In genomic region chr6:3977875-3978711, GRCh38 we compare ENCODE assay signal across 9 cellular contexts.
DNase-seq lines count a peak whose midpoint lies in the region; ATAC-seq and TF ChIP-seq lines count a peak whose summit lies in the region.
"Had no signal": no experiment of that assay in that cellular context is flagged by ENCODE, and none has a peak within 500 bp of the region (broad histone marks: within the 10 kb centered on the region; RNA-seq: fewer than 3 reads in every experiment).

No MANE protein-coding gene starts in this region.

- TF ChIP-seq CTCF in Caco-2 (IDR thresholded peaks at IDR 0.05; ENCODE audit: insufficient read depth in 1 of 2, low read depth in 1 of 2, low read length in 1 of 2, severe bottlenecking in 1 of 2, unreplicated experiment in 1 of 2) (peak; percentile 51 to 68), sigmoid colon (IDR thresholded peaks at IDR 0.05) (peak; percentile 17 to 49 (median 32))

- H3K4me1 ChIP-seq in Caco-2 (no peaks in the 10 kb centered on the region), SJSA1 (replicated peaks) (peaks cover 8% of the 10 kb centered on the region), sigmoid colon (peaks cover 0 to 6% (median 0%) of the 10 kb centered on the region in 4 donors)

- H3K9me3 ChIP-seq in Caco-2 = no peaks in the 10 kb centered on the region
- no peaks in the 10 kb centered on the region for H3K9me3 ChIP-seq in SJSA1 (replicated peaks)
- no peaks in the 10 kb centered on the region for H3K9me3 ChIP-seq in sigmoid colon

- WGBS in sigmoid colon, 2 donors = 48 to 58% methylated on average over 16 of the region's 16 CpGs

- CTCF ChIA-PET in Caco-2 (lab: Charles Lee) = interaction anchor here (0.6 to 1.9 kb wide), 25 partner anchors 13 to 409 kb away, joined by 3 to 14 read pairs (median 4); a partner anchor contains a TSS

- TF ChIP-seq EP300 in sigmoid colon (IDR thresholded peaks at IDR 0.05) = no peak

- H3K4me1 Mint-ChIP-seq in Caco-2 (ENCODE audit: low read depth, unreplicated experiment) = no peaks in the 10 kb centered on the region
- peaks cover 4% of the 10 kb centered on the region for H3K4me1 Mint-ChIP-seq in activated naive CD8-positive, alpha-beta T cell treated with anti-CD3 and anti-CD28 coated beads for 36 hours

- H3K27ac ChIP-seq in SJSA1 (no peak overlapping the region), sigmoid colon (no peak overlapping the region)

- POLR2A ChIA-PET in Caco-2 (lab: Charles Lee) = no interaction called here

- intact Hi-C loops in Caco-2 (cut with micrococcal nuclease; ENCODE audit: unreplicated experiment) = loop anchor here (1.0 to 5.0 kb wide), 6 partner anchors 13 to 236 kb away; no protein-coding TSS in a partner anchor
- intact Hi-C loops in left cardiac atrium (cut with DNase I) = no loop called here
- intact Hi-C loops in sigmoid colon (cut with DNase I) = no loop called here

- no peak overlapping the region for H3K4me3 ChIP-seq in Caco-2 (ENCODE audit: low read depth, low read length)
- no peak overlapping the region for H3K4me3 ChIP-seq in SJSA1
- no peak overlapping the region for H3K4me3 ChIP-seq in sigmoid colon

- no peaks in the 10 kb centered on the region for H3K27me3 Mint-ChIP-seq in Caco-2 (ENCODE audit: insufficient read depth, unreplicated experiment)
- H3K27me3 Mint-ChIP-seq in activated naive CD8-positive, alpha-beta T cell treated with anti-CD3 and anti-CD28 coated beads for 36 hours = no peaks in the 10 kb centered on the region

- no peaks in the 10 kb centered on the region for H3K36me3 Mint-ChIP-seq in Caco-2 (ENCODE audit: insufficient read depth, unreplicated experiment)
- H3K36me3 Mint-ChIP-seq in activated naive CD8-positive, alpha-beta T cell treated with anti-CD3 and anti-CD28 coated beads for 36 hours = peaks cover 5% of the 10 kb centered on the region

- H3K4me3 Mint-ChIP-seq in Caco-2 (ENCODE audit: unreplicated experiment) = no peak overlapping the region
- no peak overlapping the region for H3K4me3 Mint-ChIP-seq in activated naive CD8-positive, alpha-beta T cell treated with anti-CD3 and anti-CD28 coated beads for 36 hours
- H3K4me3 Mint-ChIP-seq: activated naive CD4-positive, alpha-beta T cell treated with anti-CD3 and anti-CD28 coated beads, Interleukin-2, amount 50 U/mL, for 24 hours had no signal

- no peak overlapping the region for H3K27ac Mint-ChIP-seq in Caco-2 (ENCODE audit: unreplicated experiment)
- H3K27ac Mint-ChIP-seq in activated naive CD8-positive, alpha-beta T cell treated with anti-CD3 and anti-CD28 coated beads for 36 hours = no peak overlapping the region
- H3K27ac Mint-ChIP-seq: activated naive CD4-positive, alpha-beta T cell treated with anti-CD3 and anti-CD28 coated beads, Interleukin-2, amount 50 U/mL, for 24 hours had no signal

- H3K36me3 ChIP-seq in Caco-2 (ENCODE audit: control insufficient read depth, insufficient read depth, low read length) (no peaks in the 10 kb centered on the region), SJSA1 (no peaks in the 10 kb centered on the region), sigmoid colon (no peaks in the 10 kb centered on the region)

- BruUV-seq in Caco-2 (replicated peaks; lab: Mats Ljungman, UMichigan) = no TSS peak

- H3K27me3 ChIP-seq in Caco-2 (replicated peaks; ENCODE audit: control insufficient read depth, insufficient read depth, low read length) = no peaks in the 10 kb centered on the region
- H3K27me3 ChIP-seq in SJSA1 (replicated peaks) = no peaks in the 10 kb centered on the region
- no peaks in the 10 kb centered on the region for H3K27me3 ChIP-seq in sigmoid colon

- TF ChIP-seq POLR2A in sigmoid colon (IDR thresholded peaks at IDR 0.05) = no peak

- no peaks in the 10 kb centered on the region for H3K9me3 Mint-ChIP-seq in Caco-2 (ENCODE audit: unreplicated experiment)
- H3K9me3 Mint-ChIP-seq in activated naive CD8-positive, alpha-beta T cell treated with anti-CD3 and anti-CD28 coated beads for 36 hours = peaks cover 1% of the 10 kb centered on the region

- ATAC-seq in GM19397 (IDR thresholded peaks at IDR 0.05; ENCODE audit: unreplicated experiment) = peak; percentile 79
- ATAC-seq in HG03469 (IDR thresholded peaks at IDR 0.05; ENCODE audit: unreplicated experiment) = peak; percentile 80
- ATAC-seq in left cardiac atrium = peak; percentile 68 to 86

- DNase-seq in Caco-2 = peak; percentile 64
- peak; percentile 83 to 84 for DNase-seq in SJSA1 (ENCODE audit: low read depth in 1 of 2, low spot score in 2 of 2)
- DNase-seq in activated naive CD8-positive, alpha-beta T cell treated with anti-CD3 and anti-CD28 coated beads for 36 hours = peak; percentile 43
- DNase-seq in left cardiac atrium = no peak
- peak; percentile 68 for DNase-seq in sigmoid colon
- DNase-seq in NCI-H1417 treated with DMSO at 0.1 percent for 48 hours (lab: John Stamatoyannopoulos, UW) = no peak

Comparison
In these comparisons a context has a peak if more than half of its experiments do, and no peak if none do; other contexts are left out.
1. DNase-seq: peak in Caco-2 (2 of 2), SJSA1 (2 of 2), activated naive CD8-positive, alpha-beta T cell treated with anti-CD3 and anti-CD28 coated beads for 36 hours (single experiment) and sigmoid colon (single experiment); none in left cardiac atrium (single experiment) and NCI-H1417 treated with DMSO at 0.1 percent for 48 hours (single experiment).
2. Peak in every context shown above with its lines, with median percentiles within 50 percentile points of each other: ATAC-seq.